1 cellular context compared by ENCODE assay signal in genomic region chr4:131006388-131006787, GRCh38.
TF ChIP-seq lines count a peak whose summit lies in the region.

No MANE protein-coding gene starts in this region.

TF ChIP-seq in HepG2, 621 proteins besides CTCF, POLR2A, EP300 and RAD21 (continued from another document):
- TF ChIP-seq MXD1 (CRISPR knock-in tag; IDR thresholded peaks at IDR 0.05) = no peak
- no peak for TF ChIP-seq ATF3 (CRISPR knock-in tag; IDR thresholded peaks at IDR 0.05)
- no peak for TF ChIP-seq FOXO1 (CRISPR knock-in tag; IDR thresholded peaks at IDR 0.05)
- TF ChIP-seq ZNF775 (CRISPR knock-in tag; IDR thresholded peaks at IDR 0.05; ENCODE audit: borderline replicate concordance) = no peak
- TF ChIP-seq DR1 (CRISPR knock-in tag; IDR thresholded peaks at IDR 0.05) = no peak
